ENCODE assay signal across 9 cellular contexts in genomic region chr22:23888615-23889401, GRCh38. TPM values are rescaled to one million over a fixed set of nuclear protein-coding genes. Genes with fewer than 3 reads are reported as not detected.
DNase-seq lines count a peak whose midpoint lies in the region; ATAC-seq and TF ChIP-seq lines count a peak whose summit lies in the region.
"Had no signal": no experiment of that assay in that cellular context is flagged by ENCODE, and none has a peak within 500 bp of the region (broad histone marks: within the 10 kb centered on the region; RNA-seq: fewer than 3 reads in every experiment).

No MANE protein-coding gene starts in this region.

- H3K27me3 ChIP-seq in WERI-Rb-1 (ENCODE audit: insufficient read depth, low read depth, severe bottlenecking) (no peaks in the 10 kb centered on the region), tibial nerve (no peaks in the 10 kb centered on the region)

- no peak for TF ChIP-seq EP300 in tibial nerve (IDR thresholded peaks at IDR 0.05)

- H3K9me3 ChIP-seq in WERI-Rb-1 (ENCODE audit: severe bottlenecking) (no peaks in the 10 kb centered on the region), tibial nerve (no peaks in the 10 kb centered on the region)

- H3K36me3 ChIP-seq in WERI-Rb-1 = peaks cover 10% of the 10 kb centered on the region
- H3K36me3 ChIP-seq in tibial nerve = peaks cover 0 to 15% (median 0%) of the 10 kb centered on the region in 3 donors

- peak; percentile 18 for DNase-seq in NCI-H82 (lab: John Stamatoyannopoulos, UW)
- no peak for DNase-seq in NCI-H82 treated with DMSO at 0.1 percent for 48 hours (lab: John Stamatoyannopoulos, UW; ENCODE audit: unreplicated experiment)
- no peak for DNase-seq in WERI-Rb-1
- peak; percentile 38 for DNase-seq in globus pallidus (ENCODE audit: low spot score)
- DNase-seq in tibial nerve (ENCODE audit: low spot score in 2 of 2) = no peak
- DNase-seq in stimulated activated CD4-positive, alpha-beta T cell treated with anti-CD3 and anti-CD28 coated beads, Interleukin-12 subunit alpha, Interleukin-12 subunit beta, amount 100 ng/mL, for 4 hours = no peak
- DNase-seq in cerebellar cortex (ENCODE audit: low spot score) = no peak
- DNase-seq: NCI-H1436 treated with DMSO at 0.1 percent for 48 hours had no signal

- TF ChIP-seq POLR2A in tibial nerve (IDR thresholded peaks at IDR 0.05) = no peak

- H3K4me1 ChIP-seq in tibial nerve = peaks cover 0 to 19% (median 11%) of the 10 kb centered on the region in 4 donors

- H3K4me3 ChIP-seq in WERI-Rb-1 (ENCODE audit: low read depth, low read length) = no peak overlapping the region
- no peak overlapping the region for H3K4me3 ChIP-seq in tibial nerve

- WGBS in tibial nerve, 2 donors = 57 to 60% methylated on average over 11 of the region's 11 CpGs

- TF ChIP-seq CTCF in WERI-Rb-1 (IDR thresholded peaks at IDR 0.05; ENCODE audit: low read depth, low read length) (peak; percentile 37; the same call in 1 of the 2 replicates), tibial nerve (IDR thresholded peaks at IDR 0.05) (peak in 1 of 5 experiments; percentile 8)

- ATAC-seq in HG02938 (IDR thresholded peaks at IDR 0.05; ENCODE audit: unreplicated experiment) = no peak

- H3K27ac ChIP-seq in WERI-Rb-1 (peak overlapping the region; percentile 77), tibial nerve (peak overlapping the region in 3 of 4 donors; percentile 6 to 91 (median 78))

RNA-seq across cellular contexts. Expression of gene MIF, which starts 5.4 kb away (rescaled TPM):
- 100 to 1,000 TPM; 160 to 481 (median 281) TPM for total RNA-seq in tibial nerve

RNA-seq across cellular contexts. Expression of gene SLC2A11, which starts 31.1 kb away (rescaled TPM):
- total RNA-seq in tibial nerve = 10 to 100 TPM in 3 of 4 donors, 1 to 10 TPM in 1; 6.9 to 28.9 (median 13.4) TPM

RNA-seq across cellular contexts. Expression of gene DERL3, which starts 50.0 kb away (rescaled TPM):
- total RNA-seq in tibial nerve = 1 to 10 TPM in 1 of 4 donors, under 1 TPM in 1, not detected in 2; 0.60 to 2.3 TPM

Comparison
In these comparisons a context has a peak if more than half of its experiments do, and no peak if none do; other contexts are left out.
1. DNase-seq: peak in NCI-H82 (single experiment) and globus pallidus (single experiment); none in NCI-H82 treated with DMSO at 0.1 percent for 48 hours (single experiment), WERI-Rb-1 (single experiment), tibial nerve (0 of 2), stimulated activated CD4-positive, alpha-beta T cell treated with anti-CD3 and anti-CD28 coated beads, Interleukin-12 subunit alpha, Interleukin-12 subunit beta, amount 100 ng/mL, for 4 hours (single experiment) and cerebellar cortex (single experiment).